20 cellular contexts compared by ENCODE assay signal in the genomic region with DNA sequence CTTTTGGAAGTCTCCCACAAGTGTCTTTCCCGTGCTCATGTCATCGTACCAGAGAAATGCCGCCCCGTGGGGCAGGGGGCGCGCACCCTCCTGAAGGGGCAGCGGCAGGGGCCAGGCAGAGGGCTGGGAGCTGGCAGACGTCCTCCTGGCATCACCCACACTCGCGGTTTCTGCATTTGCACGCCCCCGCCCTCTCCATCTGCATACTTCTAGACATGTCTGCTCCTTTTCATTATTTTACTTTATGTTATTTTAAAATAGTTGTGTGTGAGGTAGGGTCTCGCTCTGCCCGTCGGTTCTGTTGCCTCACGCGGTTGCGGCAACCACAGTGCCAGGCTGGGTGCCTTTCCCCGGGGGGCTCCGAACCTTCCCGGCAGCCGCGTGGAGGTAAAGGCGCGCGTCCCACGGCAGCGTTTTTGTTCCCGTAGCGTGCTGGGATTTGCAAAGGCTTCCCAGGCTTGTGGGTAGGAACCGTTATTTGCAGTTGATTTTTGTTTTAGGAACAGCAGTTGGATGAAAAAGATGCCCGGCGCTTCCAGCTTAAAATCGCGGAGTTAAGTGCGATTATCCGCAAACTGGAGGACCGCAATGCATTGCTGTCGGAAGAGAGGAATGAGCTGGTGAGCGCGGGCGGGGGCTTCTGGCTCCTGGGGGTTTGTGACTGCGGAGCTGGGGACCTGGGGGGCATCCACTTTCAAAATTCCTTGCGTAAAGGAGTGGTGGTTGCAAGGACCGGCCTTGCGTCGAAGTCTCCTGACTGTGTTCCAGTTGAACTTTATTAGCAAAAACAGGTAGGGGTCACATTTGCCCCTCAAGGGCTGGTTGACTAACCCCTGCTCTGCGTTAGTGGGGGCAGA. TPM values are rescaled to one million over a fixed set of nuclear protein-coding genes. Genes with fewer than 3 reads are reported as not detected.
DNase-seq lines count a peak whose midpoint lies in the region; ATAC-seq and TF ChIP-seq lines count a peak whose summit lies in the region.
"Had no signal": no experiment of that assay in that cellular context is flagged by ENCODE, and none has a peak within 500 bp of the region (broad histone marks: within the 10 kb centered on the region; RNA-seq: fewer than 3 reads in every experiment).

No MANE protein-coding gene starts in this region.

- H2AFZ ChIP-seq in mammary epithelial cell (ENCODE audit: low read depth, low read length), result no peak overlapping the region
- H2AFZ ChIP-seq: GM23338, PC-9 had no signal

- H3K36me3 ChIP-seq in heart left ventricle (no peaks in the 10 kb centered on the region), mucosa of descending colon (ENCODE audit: low read depth) (no peaks in the 10 kb centered on the region), suprapubic skin (no peaks in the 10 kb centered on the region), mammary epithelial cell (ENCODE audit: insufficient read depth, low read length) (no peaks in the 10 kb centered on the region)

- in situ Hi-C loops in mammary epithelial cell (cut with MboI; ENCODE audit: low sequenced_read_pairs in 2 of 2), result no loop called here

- dilution Hi-C loops in mammary epithelial cell (cut with HindIII; ENCODE audit: low sequenced_read_pairs), result no loop called here

- TF ChIP-seq CTCF in natural killer cell (IDR thresholded peaks at IDR 0.05), result no peak
- no peak for TF ChIP-seq CTCF in heart left ventricle (IDR thresholded peaks at IDR 0.05)
- no peak for TF ChIP-seq CTCF in mucosa of descending colon (IDR thresholded peaks at IDR 0.05)
- no peak for TF ChIP-seq CTCF in suprapubic skin (IDR thresholded peaks at IDR 0.05)
- no peak for TF ChIP-seq CTCF in mammary epithelial cell (conservative IDR thresholded peaks at IDR 0.05 in 1 of 2, IDR thresholded peaks at IDR 0.05 in 1 of 2; ENCODE audit: extremely low read depth in 1 of 2, insufficient read depth in 1 of 2, low read depth in 1 of 2, low read length in 2 of 2)

- no peaks in the 10 kb centered on the region for H3K4me1 Mint-ChIP-seq in natural killer cell treated with Interleukin-12 subunit alpha and Interleukin-12 subunit beta and Interleukin-15 and Interleukin-18, amount 100 ng/mL, for 72 hours (ENCODE audit: low read depth in 2 of 2)
- no peaks in the 10 kb centered on the region for H3K4me1 Mint-ChIP-seq in natural killer cell

- TF ChIP-seq POLR2A in heart left ventricle (IDR thresholded peaks at IDR 0.05), result no peak
- TF ChIP-seq POLR2A in suprapubic skin (IDR thresholded peaks at IDR 0.05), result no peak

- H3K4me3 Mint-ChIP-seq in natural killer cell treated with Interleukin-12 subunit alpha and Interleukin-12 subunit beta and Interleukin-15 and Interleukin-18, amount 100 ng/mL, for 72 hours, result no peak overlapping the region
- no peak overlapping the region for H3K4me3 Mint-ChIP-seq in natural killer cell
- H3K4me3 Mint-ChIP-seq: GM23338 had no signal

- H3K27me3 ChIP-seq in heart left ventricle (peaks cover 0 to 4% (median 0%) of the 10 kb centered on the region in 9 donors), suprapubic skin (peaks cover 17% of the 10 kb centered on the region), mammary epithelial cell (ENCODE audit: insufficient read depth, low read length) (no peaks in the 10 kb centered on the region)

- H3K4me2 ChIP-seq in mammary epithelial cell (ENCODE audit: insufficient read depth, low read depth, low read length), result no peak overlapping the region
- H3K4me2 ChIP-seq: GM23338, PC-9 had no signal

- CTCF ChIA-PET in mammary epithelial cell (lab: Charles Lee; ENCODE audit: low non-redundant PET), result no interaction called here

- no peaks in the 10 kb centered on the region for H3K9me3 Mint-ChIP-seq in natural killer cell treated with Interleukin-12 subunit alpha and Interleukin-12 subunit beta and Interleukin-15 and Interleukin-18, amount 100 ng/mL, for 72 hours
- no peaks in the 10 kb centered on the region for H3K9me3 Mint-ChIP-seq in natural killer cell
- H3K9me3 Mint-ChIP-seq: GM23338 had no signal

- H3K9ac ChIP-seq in mammary epithelial cell (ENCODE audit: insufficient read depth, low read length), result no peak overlapping the region

- no peak for ATAC-seq in natural killer cell treated with Interleukin-12 subunit alpha and Interleukin-12 subunit beta and Interleukin-15 and Interleukin-18, amount 100 ng/mL, for 72 hours
- ATAC-seq in natural killer cell (no peak), heart left ventricle (no peak), mucosa of descending colon (no peak)

- TF ChIP-seq EP300 in suprapubic skin (IDR thresholded peaks at IDR 0.05), result no peak

- WGBS in heart left ventricle, 4 donors, result 88 to 89% (median 89%) methylated on average over 48 of the region's 48 CpGs
- 88% methylated on average over 47 of the region's 48 CpGs for WGBS in suprapubic skin
- WGBS in mammary epithelial cell (ENCODE audit: low coverage, missing lambda C conversion rate), result 89% methylated on average over 42 of the region's 48 CpGs

- H3K4me1 ChIP-seq in heart left ventricle (no peaks in the 10 kb centered on the region), mucosa of descending colon (ENCODE audit: low read depth) (no peaks in the 10 kb centered on the region), suprapubic skin (peaks cover 6% of the 10 kb centered on the region), mammary epithelial cell (ENCODE audit: insufficient read depth, low read length) (no peaks in the 10 kb centered on the region)

- intact Hi-C loops in natural killer cell (cut with micrococcal nuclease), result no loop called here
- intact Hi-C loops in heart left ventricle (cut with DNase I), result loop anchor here in 2 of 10 donors (10.0 kb wide), 1 partner anchor 90 kb away; no protein-coding TSS in a partner anchor
- intact Hi-C loops in mucosa of descending colon (cut with DNase I, micrococcal nuclease), result no loop called here
- intact Hi-C loops in mammary epithelial cell (cut with micrococcal nuclease), result no loop called here

- no TSS peak for BruUV-seq in mammary epithelial cell (replicated peaks; lab: Mats Ljungman, UMichigan)

- DNase-seq in natural killer cell treated with Interleukin-12 subunit alpha and Interleukin-12 subunit beta and Interleukin-15 and Interleukin-18, amount 100 ng/mL, for 72 hours (ENCODE audit: low spot score), result peak; percentile 37
- no peak for DNase-seq in natural killer cell
- peak in 3 of 5 donors; percentile 14 to 41 (median 19) for DNase-seq in heart left ventricle
- peak in 2 of 3 donors; percentile 4 to 30 for DNase-seq in mucosa of descending colon
- DNase-seq in suprapubic skin (ENCODE audit: low spot score in 2 of 2), result no peak
- no peak for DNase-seq in NCI-H82 treated with DMSO at 0.1 percent for 48 hours (lab: John Stamatoyannopoulos, UW; ENCODE audit: unreplicated experiment)
- no peak for DNase-seq in mammary epithelial cell
- DNase-seq: HCEC 1CT, KBM-7, NCI-H1092 treated with DMSO at 0.1 percent for 48 hours, NCI-H1436 treated with DMSO at 0.1 percent for 48 hours, NCI-H1930, NCI-H2227 treated with DMSO at 0.1 percent for 48 hours, NCI-H510A, PC-9 had no signal

- no peaks in the 10 kb centered on the region for H3K79me2 ChIP-seq in mammary epithelial cell (ENCODE audit: insufficient read depth, low read length)

- no peak overlapping the region for H3K27ac Mint-ChIP-seq in natural killer cell treated with Interleukin-12 subunit alpha and Interleukin-12 subunit beta and Interleukin-15 and Interleukin-18, amount 100 ng/mL, for 72 hours
- no peak overlapping the region for H3K27ac Mint-ChIP-seq in natural killer cell
- H3K27ac Mint-ChIP-seq: GM23338 had no signal

- no peaks in the 10 kb centered on the region for H3K36me3 Mint-ChIP-seq in natural killer cell treated with Interleukin-12 subunit alpha and Interleukin-12 subunit beta and Interleukin-15 and Interleukin-18, amount 100 ng/mL, for 72 hours
- H3K36me3 Mint-ChIP-seq in natural killer cell, result no peaks in the 10 kb centered on the region

- H3K9me3 ChIP-seq in heart left ventricle (no peaks in the 10 kb centered on the region), mucosa of descending colon (no peaks in the 10 kb centered on the region), suprapubic skin (no peaks in the 10 kb centered on the region), mammary epithelial cell (replicated peaks; ENCODE audit: insufficient read depth, low read length) (peaks cover 9% of the 10 kb centered on the region)

- H3K27ac ChIP-seq in heart left ventricle, result no peak overlapping the region
- no peak overlapping the region for H3K27ac ChIP-seq in suprapubic skin
- no peak overlapping the region for H3K27ac ChIP-seq in mammary epithelial cell (ENCODE audit: insufficient read depth, low read depth, low read length)
- H3K27ac ChIP-seq: C4-2B, HL-60, PC-9, RWPE1 had no signal

- H4K20me1 ChIP-seq in mammary epithelial cell (ENCODE audit: insufficient read depth, low read length), result no peaks in the 10 kb centered on the region

- no peak overlapping the region for H3K4me3 ChIP-seq in heart left ventricle
- H3K4me3 ChIP-seq in mucosa of descending colon, result no peak overlapping the region
- H3K4me3 ChIP-seq in suprapubic skin, result no peak overlapping the region
- no peak overlapping the region for H3K4me3 ChIP-seq in mammary epithelial cell (replicated peaks in 1 of 3; ENCODE audit: insufficient read depth in 1 of 3, low read depth in 2 of 3, low read length in 3 of 3)
- H3K4me3 ChIP-seq: GM23338, PC-9 had no signal

- H3K27me3 Mint-ChIP-seq in natural killer cell treated with Interleukin-12 subunit alpha and Interleukin-12 subunit beta and Interleukin-15 and Interleukin-18, amount 100 ng/mL, for 72 hours, result peaks cover 7 to 9% of the 10 kb centered on the region in 2 donors
- peaks cover 6 to 8% of the 10 kb centered on the region in 2 donors for H3K27me3 Mint-ChIP-seq in natural killer cell (ENCODE audit: low read depth in 2 of 2)

RNA-seq across cellular contexts. Expression of a gene that starts 52.0 kb away (rescaled TPM):
- 10 to 100 TPM in 1 of 2 donors, 1 to 10 TPM in 1; 6.5 to 19.2 TPM for total RNA-seq in natural killer cell treated with Interleukin-12 subunit alpha and Interleukin-12 subunit beta and Interleukin-15 and Interleukin-18, amount 100 ng/mL, for 72 hours
- 1 to 10 TPM in 2 of 3 donors, under 1 TPM in 1; 0.40 to 1.3 (median 1.0) TPM for total RNA-seq in natural killer cell
- total RNA-seq in heart left ventricle, result 100 to 1,000 TPM in 1 of 9 donors, 10 to 100 TPM in 8; 13.2 to 127 (median 45.9) TPM
- 10 to 100 TPM in 1 of 2 donors, 1 to 10 TPM in 1; 4.0 to 33.1 TPM for polyA plus RNA-seq in heart left ventricle
- total RNA-seq in mucosa of descending colon, result 1 to 10 TPM in 1 of 3 donors, under 1 TPM in 2; 0.46 to 1.3 (median 0.55) TPM
- total RNA-seq in suprapubic skin, result 1 to 10 TPM in 1 of 4 donors, under 1 TPM in 2, not detected in 1; 0.38 to 1.7 (median 0.91) TPM
- total RNA-seq in mammary epithelial cell, result 1 to 10 TPM; 3.0 to 5.6 TPM
- polyA plus RNA-seq in mammary epithelial cell, result 6.6 TPM
- 3.3 TPM for polyA minus RNA-seq in mammary epithelial cell
- total RNA-seq: HT-29 had no signal

Comparison
In these comparisons a context has a peak if more than half of its experiments do, and no peak if none do; other contexts are left out.
1. DNase-seq: peak in natural killer cell treated with Interleukin-12 subunit alpha and Interleukin-12 subunit beta and Interleukin-15 and Interleukin-18, amount 100 ng/mL, for 72 hours (single experiment), heart left ventricle (3 of 5) and mucosa of descending colon (2 of 3); none in natural killer cell (single experiment), suprapubic skin (0 of 2), NCI-H82 treated with DMSO at 0.1 percent for 48 hours (single experiment) and mammary epithelial cell (single experiment).